In genomic region chr1:201430790-201431189, GRCh38 we compare ENCODE assay signal across 19 cellular contexts. TPM values are rescaled to one million over a fixed set of nuclear protein-coding genes. Genes with fewer than 3 reads are reported as not detected.
DNase-seq lines count a peak whose midpoint lies in the region; ATAC-seq and TF ChIP-seq lines count a peak whose summit lies in the region.
"Had no signal": no experiment of that assay in that cellular context is flagged by ENCODE, and none has a peak within 500 bp of the region (broad histone marks: within the 10 kb centered on the region; RNA-seq: fewer than 3 reads in every experiment).

No MANE protein-coding gene starts in this region.

- H3K9me2 ChIP-seq in hepatocyte (replicated peaks; ENCODE audit: insufficient read depth) = no peaks in the 10 kb centered on the region

- H3K9me3 Mint-ChIP-seq in neural crest cell = peaks cover 2% of the 10 kb centered on the region

- H3K27me3 Mint-ChIP-seq in neural crest cell (ENCODE audit: low read depth) = peaks cover 3% of the 10 kb centered on the region

- ATAC-seq in body of pancreas = no peak
- ATAC-seq in GM19467 (IDR thresholded peaks at IDR 0.05; ENCODE audit: unreplicated experiment) = no peak
- ATAC-seq: A549, GM12878 had no signal

- H3K9me3 ChIP-seq in cardiac muscle cell (ENCODE audit: low read depth) (no peaks in the 10 kb centered on the region), body of pancreas (no peaks in the 10 kb centered on the region), skeletal muscle tissue (ENCODE audit: control insufficient read depth in 3 of 3, low read length in 3 of 3) (no peaks in the 10 kb centered on the region), hepatocyte (ENCODE audit: low read depth) (no peaks in the 10 kb centered on the region)
- H3K9me3 ChIP-seq: A549 had no signal

- H3K36me3 ChIP-seq in cardiac muscle cell (no peaks in the 10 kb centered on the region), body of pancreas (replicated peaks in 1 of 2; ENCODE audit: insufficient read depth in 1 of 2, low read depth in 2 of 2) (no peaks in the 10 kb centered on the region), skeletal muscle tissue (ENCODE audit: control insufficient read depth in 3 of 3, insufficient read depth in 3 of 3, low read length in 3 of 3) (no peaks in the 10 kb centered on the region), hepatocyte (replicated peaks; ENCODE audit: insufficient read depth, low read depth) (no peaks in the 10 kb centered on the region)

- intact Hi-C loops in cardiac septum (cut with DNase I) = no loop called here
- intact Hi-C loops in body of pancreas (cut with DNase I) = no loop called here

- TF ChIP-seq CTCF in cardiac muscle cell (IDR thresholded peaks at IDR 0.05; ENCODE audit: low read depth, low read length) (no peak), body of pancreas (IDR thresholded peaks at IDR 0.05) (no peak), neural crest cell (conservative IDR thresholded peaks at IDR 0.05) (no peak), hepatocyte (IDR thresholded peaks at IDR 0.05; ENCODE audit: poor library complexity) (no peak)

- no peak for TF ChIP-seq POLR2A in body of pancreas (IDR thresholded peaks at IDR 0.05)

- H3K27me3 ChIP-seq in cardiac muscle cell (no peaks in the 10 kb centered on the region), body of pancreas (no peaks in the 10 kb centered on the region), skeletal muscle tissue (ENCODE audit: control insufficient read depth in 3 of 3, insufficient read depth in 3 of 3, low read length in 3 of 3) (no peaks in the 10 kb centered on the region), hepatocyte (no peaks in the 10 kb centered on the region)

- no peak overlapping the region for H3K4me2 ChIP-seq in hepatocyte
- H3K4me2 ChIP-seq: A549 had no signal

- peaks cover 2% of the 10 kb centered on the region for H3K36me3 Mint-ChIP-seq in neural crest cell (ENCODE audit: low read depth)

- no peaks in the 10 kb centered on the region for H3K79me2 ChIP-seq in hepatocyte

- DNase-seq in cardiac muscle cell (ENCODE audit: low read depth in 1 of 2, low spot score in 1 of 2) (no peak), cardiac septum (ENCODE audit: low spot score) (no peak), body of pancreas (peak in 3 of 4 donors; percentile 22 to 47 (median 34)), neural crest cell (ENCODE audit: low read depth, low spot score) (no peak), H4 (ENCODE audit: low spot score) (no peak), hepatocyte (ENCODE audit: low spot score) (no peak)
- DNase-seq: DMS53, HCEC 1CT, IMR-90, NCI-H1436 treated with DMSO at 0.1 percent for 48 hours, NCI-H2081 treated with DMSO at 0.1 percent for 48 hours, NCI-H226, SHP77 had no signal

- H3K27ac ChIP-seq in cardiac muscle cell = peak overlapping the region; percentile 58
- H3K27ac ChIP-seq in body of pancreas = no peak overlapping the region
- peak overlapping the region; percentile 97 for H3K27ac ChIP-seq in skeletal muscle tissue (ENCODE audit: low read depth, low read length)
- no peak overlapping the region for H3K27ac ChIP-seq in hepatocyte
- H3K27ac ChIP-seq: A549, C4-2B had no signal

- no peak overlapping the region for H2AFZ ChIP-seq in hepatocyte

- H3K9ac ChIP-seq in skeletal muscle tissue (ENCODE audit: low read depth in 1 of 3, low read length in 3 of 3) = peak overlapping the region; percentile 52 to 87 (median 65)

- H3K4me1 ChIP-seq in cardiac muscle cell (ENCODE audit: low read depth) (peaks cover 32% of the 10 kb centered on the region), body of pancreas (peaks cover 15% of the 10 kb centered on the region), skeletal muscle tissue (ENCODE audit: control insufficient read depth in 3 of 3, insufficient read depth in 3 of 3, low read length in 3 of 3) (peaks cover 27 to 48% (median 43%) of the 10 kb centered on the region in 3 donors), hepatocyte (ENCODE audit: insufficient read depth) (peaks cover under 1% of the 10 kb centered on the region)

- 31 to 43% methylated on average over 3 to 4 of the region's 4 CpGs for WGBS in body of pancreas, 2 donors
- 89% methylated on average over 4 of the region's 4 CpGs for WGBS in hepatocyte (ENCODE audit: low lambda C conversion rate, missing lambda C conversion rate)

- no peak overlapping the region for H3K4me3 Mint-ChIP-seq in neural crest cell

- no peaks in the 10 kb centered on the region for H4K20me1 ChIP-seq in hepatocyte (ENCODE audit: insufficient read depth, poor library complexity, severe bottlenecking)

- peak overlapping the region; percentile 43 for H3K27ac Mint-ChIP-seq in neural crest cell (ENCODE audit: unreplicated experiment)

- H3K4me1 Mint-ChIP-seq in neural crest cell = peaks cover 11% of the 10 kb centered on the region

- no peak overlapping the region for H3K4me3 ChIP-seq in cardiac muscle cell
- no peak overlapping the region for H3K4me3 ChIP-seq in body of pancreas
- peak overlapping the region in 1 of 3 donors; percentile 72 for H3K4me3 ChIP-seq in skeletal muscle tissue (ENCODE audit: low read length in 3 of 3)
- no peak overlapping the region for H3K4me3 ChIP-seq in hepatocyte
- H3K4me3 ChIP-seq: A549, GM12878 had no signal

RNA-seq across cellular contexts. Expression of gene TNNI1, which starts 9.3 kb away (rescaled TPM):
- total RNA-seq in cardiac muscle cell (4,949 and 6,023 TPM in 2 replicates), cardiac septum (35.5 TPM), body of pancreas (not detected), neural crest cell (0.30 and 0.93 TPM in 2 replicates), skeletal muscle tissue (251 TPM), hepatocyte (2.6 and 4.1 TPM in 2 replicates)
- polyA plus RNA-seq in cardiac muscle cell (6,427 and 7,117 TPM in 2 replicates), hepatocyte (4.2 and 12.4 TPM in 2 replicates)
- total RNA-seq in H4 (2014; rRNA removed; shearing (Covaris generic)) = not detected in 2 replicates
- total RNA-seq: GM12878, HT-29, IMR-90 had no signal
- polyA plus RNA-seq: A549, IMR-90 had no signal

RNA-seq across cellular contexts. Expression of gene LAD1, which starts 31.7 kb away (rescaled TPM):
- total RNA-seq in cardiac muscle cell (8.4 and 12.6 TPM in 2 replicates), cardiac septum (12.4 TPM), body of pancreas (10 to 100 TPM; 46.1 to 54.7 TPM), neural crest cell (not detected in 2 replicates), skeletal muscle tissue (3.1 TPM), hepatocyte (64.2 and 66.9 TPM in 2 replicates)
- polyA plus RNA-seq in cardiac muscle cell (8.2 and 9.5 TPM in 2 replicates), hepatocyte (63.5 and 68.6 TPM in 2 replicates)
- total RNA-seq in H4 (2014; rRNA removed; shearing (Covaris generic)) = not detected in 2 replicates

RNA-seq across cellular contexts. Expression of gene PHLDA3, which starts 38.2 kb away (rescaled TPM):
- 54.4 and 61.5 TPM in 2 replicates for total RNA-seq in cardiac muscle cell
- polyA plus RNA-seq in cardiac muscle cell = 57.3 and 69.1 TPM in 2 replicates
- total RNA-seq in cardiac septum = 44.6 TPM
- 10 to 100 TPM; 25.2 to 48.8 TPM for total RNA-seq in body of pancreas
- total RNA-seq in neural crest cell = 10.7 and 12.6 TPM in 2 replicates
- total RNA-seq in skeletal muscle tissue = 8.9 TPM
- total RNA-seq in H4 (2014; rRNA removed; shearing (Covaris generic)) = 16.6 and 24.1 TPM in 2 replicates
- total RNA-seq in hepatocyte = 24.4 and 30.2 TPM in 2 replicates
- polyA plus RNA-seq in hepatocyte = 62.9 and 64.6 TPM in 2 replicates

RNA-seq across cellular contexts. Expression of gene TNNT2, which starts 53.3 kb away (rescaled TPM):
- total RNA-seq in cardiac muscle cell (4,623 and 7,232 TPM in 2 replicates), cardiac septum (8,017 TPM), body of pancreas (1 to 10 TPM in 1 of 2 donors, not detected in 1; 1.8 TPM), neural crest cell (not detected in 2 replicates), skeletal muscle tissue (89.2 TPM), hepatocyte (22.3 and 25.9 TPM in 2 replicates)
- polyA plus RNA-seq in cardiac muscle cell (7,307 and 9,291 TPM in 2 replicates), hepatocyte (33.5 and 55.1 TPM in 2 replicates)
- total RNA-seq in H4 (2014; rRNA removed; shearing (Covaris generic)) = not detected in 2 replicates
- total RNA-seq: GM12878 had no signal

Comparison
In these comparisons a context has a peak if more than half of its experiments do, and no peak if none do; other contexts are left out.
1. RNA of gene TNNI1, which starts 9.3 kb away (total RNA-seq): 4,949 to 6,023 TPM in cardiac muscle cell; 251 TPM in skeletal muscle tissue (single experiment), 35.5 TPM in cardiac septum (single experiment), 2.6 to 4.1 TPM in hepatocyte, 0.30 to 0.93 TPM in neural crest cell, not detected in body of pancreas and not detected in H4; every median in the first group is over 10 times any median in the second.
2. DNase-seq: peak in body of pancreas (3 of 4); none in cardiac muscle cell (0 of 2), cardiac septum (single experiment), neural crest cell (single experiment), H4 (single experiment) and hepatocyte (single experiment).
3. H3K27ac ChIP-seq: peak in cardiac muscle cell (single experiment) and skeletal muscle tissue (single experiment); none in body of pancreas (0 of 4) and hepatocyte (single experiment).